In the genomic region with DNA sequence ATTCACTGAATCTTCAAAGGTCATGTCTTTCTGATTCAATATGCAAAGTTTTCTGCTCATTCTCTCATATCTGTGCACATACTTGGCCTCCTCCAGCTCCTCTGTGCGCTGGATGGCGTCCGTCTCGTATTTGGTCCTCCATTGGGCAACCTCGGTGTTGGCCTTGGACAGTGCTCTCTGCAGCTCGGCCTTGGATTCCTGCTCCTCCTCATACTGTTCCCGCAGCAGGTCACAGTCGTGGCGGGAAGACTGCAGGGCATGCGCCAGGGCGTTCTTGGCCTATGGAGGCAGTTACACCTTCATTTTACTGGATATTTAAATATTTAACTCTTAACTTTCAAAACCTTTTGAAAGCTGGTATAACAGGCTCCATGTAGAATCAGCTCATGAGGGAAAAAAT, we compare ENCODE assay signal across 39 cellular contexts. TPM values are rescaled to one million over a fixed set of nuclear protein-coding genes. Genes with fewer than 3 reads are reported as not detected.
"Had no signal": no experiment of that assay in that cellular context is flagged by ENCODE, and none has a peak within 500 bp of the region (broad histone marks: within the 10 kb centered on the region; RNA-seq: fewer than 3 reads in every experiment).

No MANE protein-coding gene starts in this region.

- H3K4me1 ChIP-seq: adrenal gland, body of pancreas, breast epithelium had no signal

- H3K9me3 Mint-ChIP-seq: activated B cell treated with CpG ODN at 0.5 μM for 24 hours; activated CD4-positive, alpha-beta memory T cell treated with anti-CD3 and anti-CD28 coated beads for 36 hours; activated CD4-positive, alpha-beta T cell treated with anti-CD3 and anti-CD28 coated beads, Interleukin-2, amount 10 ng/mL, durations not matched to agents 24 days and 14 days; activated CD8-positive, alpha-beta T cell treated with anti-CD3 and anti-CD28 coated beads for 36 hours; activated naive CD8-positive, alpha-beta T cell treated with anti-CD3 and anti-CD28 coated beads for 36 hours; activated T-helper 2 cell treated with anti-CD3 and anti-CD28 coated beads, Interferon-gamma antibody, Interleukin-2, Interleukin-4, amounts not matched to agents 10 μg/mL and 5 μg/mL and 100 μg/mL, durations not matched to agents 14 hours and 24 hours and 36 hours; central memory CD8-positive, alpha-beta T cell; T-helper 2 cell treated with Interferon-gamma antibody and Interleukin-4, amounts not matched to agents 5 μg/mL and 100 μg/mL, for 36 hours had no signal

- H3K36me3 Mint-ChIP-seq: activated CD4-positive, alpha-beta memory T cell treated with anti-CD3 and anti-CD28 coated beads for 36 hours; activated naive CD4-positive, alpha-beta T cell treated with anti-CD3 and anti-CD28 coated beads, Interleukin-2, amount 50 U/mL, for 72 hours; activated naive CD8-positive, alpha-beta T cell treated with anti-CD3 and anti-CD28 coated beads for 36 hours had no signal

- H3K4me3 ChIP-seq: adrenal gland, body of pancreas, breast epithelium, cardiac muscle cell had no signal

- H3K27me3 ChIP-seq: adrenal gland, body of pancreas, brain microvascular endothelial cell, breast epithelium, cardiac muscle cell had no signal

- H3K27me3 Mint-ChIP-seq: activated B cell treated with CpG ODN at 0.5 μM for 24 hours; activated CD4-positive, alpha-beta T cell treated with anti-CD3 and anti-CD28 coated beads, Interleukin-2, amount 10 ng/mL, durations not matched to agents 24 days and 14 days; activated naive CD8-positive, alpha-beta T cell treated with anti-CD3 and anti-CD28 coated beads for 36 hours had no signal

- H3K27ac ChIP-seq: adrenal gland, body of pancreas, brain microvascular endothelial cell, breast epithelium, cardiac muscle cell, VCaP had no signal

- H3K4me1 Mint-ChIP-seq: activated B cell treated with CpG ODN at 0.5 μM for 24 hours; activated CD4-positive, alpha-beta T cell treated with anti-CD3 and anti-CD28 coated beads, Interleukin-2, amount 10 ng/mL, durations not matched to agents 24 days and 14 days; activated naive CD8-positive, alpha-beta T cell treated with anti-CD3 and anti-CD28 coated beads for 36 hours; central memory CD8-positive, alpha-beta T cell had no signal

- H3K4me3 Mint-ChIP-seq: activated B cell treated with CpG ODN at 0.5 μM for 24 hours; activated CD4-positive, alpha-beta memory T cell treated with anti-CD3 and anti-CD28 coated beads for 36 hours; activated CD4-positive, alpha-beta T cell treated with anti-CD3 and anti-CD28 coated beads, Interleukin-2, amount 10 ng/mL, durations not matched to agents 24 days and 14 days; activated CD8-positive, alpha-beta T cell treated with anti-CD3 and anti-CD28 coated beads for 36 hours; activated naive CD8-positive, alpha-beta T cell treated with anti-CD3 and anti-CD28 coated beads for 36 hours; activated T-cell treated with anti-CD3 and anti-CD28 coated beads, Interleukin-2, amount 50 U/mL, for 4 hours; central memory CD8-positive, alpha-beta T cell; T-helper 1 cell treated with Interleukin-12 subunit alpha and Interleukin-12 subunit beta and Interleukin-4 antibody, amounts not matched to agents 30 μg/mL and 1 μg/mL, for 36 hours; T-helper 2 cell treated with Interferon-gamma antibody and Interleukin-4, amounts not matched to agents 5 μg/mL and 100 μg/mL, for 36 hours had no signal

- H3K36me3 ChIP-seq: adrenal gland, brain microvascular endothelial cell, breast epithelium, cardiac muscle cell had no signal

- H3K9me3 ChIP-seq: adrenal gland, body of pancreas, breast epithelium had no signal

- DNase-seq: activated B cell treated with CpG ODN at 0.5 μM for 24 hours; activated CD4-positive, alpha-beta memory T cell treated with anti-CD3 and anti-CD28 coated beads for 36 hours; activated CD4-positive, alpha-beta T cell treated with anti-CD3 and anti-CD28 coated beads for 4 hours; activated CD4-positive, alpha-beta T cell treated with anti-CD3 and anti-CD28 coated beads, Interleukin-2, amount 10 ng/mL, durations not matched to agents 24 days and 14 days; activated CD4-positive, alpha-beta T cell treated with anti-CD3 and anti-CD28 coated beads, Interleukin-2, amount 50 U/mL, for 1 hour; activated CD4-positive, alpha-beta T cell treated with anti-CD3 and anti-CD28 coated beads, Interleukin-2, amount 50 U/mL, for 4 hours; activated CD4-positive, CD25-positive, alpha-beta regulatory T cell treated with anti-CD3 and anti-CD28 coated beads, Interleukin-2, amount 50 U/mL, for 72 hours; activated CD8-positive, alpha-beta memory T cell treated with anti-CD3 and anti-CD28 coated beads, Interleukin-2, amount 50 U/mL, for 4 hours; activated CD8-positive, alpha-beta T cell treated with anti-CD3 and anti-CD28 coated beads for 36 hours; activated effector memory CD4-positive, alpha-beta T cell treated with Interleukin-2 at 50 U/mL for 16 hours; activated gamma-delta T cell; activated naive CD4-positive, alpha-beta T cell treated with anti-CD3 and anti-CD28 coated beads, Interleukin-2, amount 50 U/mL, for 16 hours; activated naive CD4-positive, alpha-beta T cell treated with Interleukin-2 at 50 U/mL for 16 hours; activated naive CD8-positive, alpha-beta T cell treated with anti-CD3 and anti-CD28 coated beads for 36 hours; activated T-cell treated with anti-CD3 and anti-CD28 coated beads for 4 hours; activated T-cell treated with anti-CD3 and anti-CD28 coated beads, Interleukin-2, amount 50 U/mL, for 1 hour; activated T-cell treated with anti-CD3 and anti-CD28 coated beads, Interleukin-2, amount 50 U/mL, for 4 hours; adrenal gland; amniotic stem cell; aorta; body of pancreas; brain microvascular endothelial cell; caudate nucleus; cerebellar nuclear complex; SW 1271; T-helper 1 cell; T-helper 2 cell; T-helper 9 cell had no signal

- H3K27ac Mint-ChIP-seq: activated B cell treated with CpG ODN at 0.5 μM for 24 hours; activated CD4-positive, alpha-beta memory T cell treated with anti-CD3 and anti-CD28 coated beads for 36 hours; activated CD4-positive, alpha-beta T cell treated with anti-CD3 and anti-CD28 coated beads, Interleukin-2, amount 10 ng/mL, durations not matched to agents 24 days and 14 days; activated CD8-positive, alpha-beta T cell treated with anti-CD3 and anti-CD28 coated beads for 36 hours; activated naive CD4-positive, alpha-beta T cell treated with anti-CD3 and anti-CD28 coated beads, Interleukin-2, amount 50 U/mL, for 72 hours; activated naive CD8-positive, alpha-beta T cell treated with anti-CD3 and anti-CD28 coated beads for 36 hours; activated T-helper 2 cell treated with anti-CD3 and anti-CD28 coated beads, Interferon-gamma antibody, Interleukin-2, Interleukin-4, amounts not matched to agents 10 μg/mL and 5 μg/mL and 100 μg/mL, durations not matched to agents 14 hours and 24 hours and 36 hours; T-helper 1 cell treated with Interleukin-12 subunit alpha and Interleukin-12 subunit beta and Interleukin-4 antibody, amounts not matched to agents 30 μg/mL and 1 μg/mL, for 36 hours; T-helper 2 cell treated with Interferon-gamma antibody and Interleukin-4, amounts not matched to agents 5 μg/mL and 100 μg/mL, for 36 hours had no signal

- ATAC-seq: activated CD8-positive, alpha-beta T cell treated with anti-CD3 and anti-CD28 coated beads for 36 hours; activated naive CD4-positive, alpha-beta T cell treated with anti-CD3 and anti-CD28 coated beads, Interleukin-2, amount 50 U/mL, for 72 hours; activated T-cell treated with anti-CD3 and anti-CD28 coated beads, Interleukin-2, amount 50 U/mL, for 4 hours; body of pancreas had no signal

- FAIRE-seq: astrocyte, TTC549 had no signal

RNA-seq across cellular contexts. Expression of a gene that starts 8.2 kb away (rescaled TPM):
- total RNA-seq: activated B cell treated with CpG ODN at 0.5 μM for 24 hours; activated CD4-positive, alpha-beta memory T cell treated with anti-CD3 and anti-CD28 coated beads for 36 hours; activated CD4-positive, alpha-beta T cell treated with anti-CD3 and anti-CD28 coated beads, Interleukin-2, amount 10 ng/mL, durations not matched to agents 24 days and 14 days; activated CD8-positive, alpha-beta memory T cell treated with anti-CD3 and anti-CD28 coated beads for 36 hours; activated CD8-positive, alpha-beta T cell treated with anti-CD3 and anti-CD28 coated beads for 36 hours; activated naive CD4-positive, alpha-beta T cell treated with anti-CD3 and anti-CD28 coated beads, Interleukin-2, amount 50 U/mL, for 72 hours; activated naive CD8-positive, alpha-beta T cell treated with anti-CD3 and anti-CD28 coated beads for 36 hours; activated T-cell treated with anti-CD3 and anti-CD28 coated beads, Interleukin-2, amount 50 U/mL, for 4 hours; activated T-helper 2 cell treated with anti-CD3 and anti-CD28 coated beads, Interferon-gamma antibody, Interleukin-2, Interleukin-4, amounts not matched to agents 10 μg/mL and 5 μg/mL and 100 μg/mL, durations not matched to agents 14 hours and 24 hours and 36 hours; aorta; astrocyte; body of pancreas; cardiac muscle cell had no signal
- polyA plus RNA-seq: cardiac muscle cell had no signal

RNA-seq across cellular contexts. Expression of a gene that starts 22.9 kb away (rescaled TPM):
- total RNA-seq: activated B cell treated with CpG ODN at 0.5 μM for 24 hours; activated CD4-positive, alpha-beta memory T cell treated with anti-CD3 and anti-CD28 coated beads for 36 hours; activated CD4-positive, alpha-beta T cell treated with anti-CD3 and anti-CD28 coated beads, Interleukin-2, amount 10 ng/mL, durations not matched to agents 24 days and 14 days; activated CD8-positive, alpha-beta memory T cell treated with anti-CD3 and anti-CD28 coated beads for 36 hours; activated CD8-positive, alpha-beta T cell treated with anti-CD3 and anti-CD28 coated beads for 36 hours; activated naive CD4-positive, alpha-beta T cell treated with anti-CD3 and anti-CD28 coated beads, Interleukin-2, amount 50 U/mL, for 72 hours; activated naive CD8-positive, alpha-beta T cell treated with anti-CD3 and anti-CD28 coated beads for 36 hours; activated T-cell treated with anti-CD3 and anti-CD28 coated beads, Interleukin-2, amount 50 U/mL, for 4 hours; activated T-helper 2 cell treated with anti-CD3 and anti-CD28 coated beads, Interferon-gamma antibody, Interleukin-2, Interleukin-4, amounts not matched to agents 10 μg/mL and 5 μg/mL and 100 μg/mL, durations not matched to agents 14 hours and 24 hours and 36 hours; aorta; body of pancreas; cardiac muscle cell had no signal
- polyA plus RNA-seq: cardiac muscle cell had no signal

RNA-seq across cellular contexts. Expression of a gene that starts 57.2 kb away (rescaled TPM):
- total RNA-seq: activated B cell treated with CpG ODN at 0.5 μM for 24 hours; activated CD4-positive, alpha-beta memory T cell treated with anti-CD3 and anti-CD28 coated beads for 36 hours; activated CD4-positive, alpha-beta T cell treated with anti-CD3 and anti-CD28 coated beads, Interleukin-2, amount 10 ng/mL, durations not matched to agents 24 days and 14 days; activated CD8-positive, alpha-beta memory T cell treated with anti-CD3 and anti-CD28 coated beads for 36 hours; activated CD8-positive, alpha-beta T cell treated with anti-CD3 and anti-CD28 coated beads for 36 hours; activated naive CD4-positive, alpha-beta T cell treated with anti-CD3 and anti-CD28 coated beads, Interleukin-2, amount 50 U/mL, for 72 hours; activated naive CD8-positive, alpha-beta T cell treated with anti-CD3 and anti-CD28 coated beads for 36 hours; activated T-cell treated with anti-CD3 and anti-CD28 coated beads, Interleukin-2, amount 50 U/mL, for 4 hours; activated T-helper 2 cell treated with anti-CD3 and anti-CD28 coated beads, Interferon-gamma antibody, Interleukin-2, Interleukin-4, amounts not matched to agents 10 μg/mL and 5 μg/mL and 100 μg/mL, durations not matched to agents 14 hours and 24 hours and 36 hours; adrenal gland; aorta; astrocyte; body of pancreas; breast epithelium had no signal
- polyA plus RNA-seq: adrenal gland, aorta had no signal
